In genomic region chr2:195569255-195569654, GRCh38 we compare ENCODE assay signal across 11 cellular contexts.
"Had no signal": no experiment of that assay in that cellular context is flagged by ENCODE, and none has a peak within 500 bp of the region (broad histone marks: within the 10 kb centered on the region; RNA-seq: fewer than 3 reads in every experiment).

No MANE protein-coding gene starts in this region.

- H3K27ac Mint-ChIP-seq: effector memory CD8-positive, alpha-beta T cell; progenitor cell of endocrine pancreas had no signal

- H3K9me3 Mint-ChIP-seq: central memory CD8-positive, alpha-beta T cell; effector memory CD8-positive, alpha-beta T cell had no signal

- DNase-seq: activated CD4-positive, alpha-beta T cell treated with anti-CD3 and anti-CD28 coated beads for 48 hours; activated T-cell treated with anti-CD3 and anti-CD28 coated beads, Interleukin-2, amount 50 U/mL, for 1 hour; cortex of kidney; effector memory CD8-positive, alpha-beta T cell; right cardiac atrium; small intestine; SW 1271 had no signal

- H3K4me3 ChIP-seq: hepatocyte had no signal

- ATAC-seq: effector memory CD8-positive, alpha-beta T cell; right cardiac atrium had no signal

- H3K27me3 ChIP-seq: hepatocyte had no signal

- H3K4me2 ChIP-seq: hepatocyte had no signal

- H3K27ac ChIP-seq: hepatocyte, VCaP had no signal

- FAIRE-seq: small intestine had no signal

- H3K4me3 Mint-ChIP-seq: central memory CD8-positive, alpha-beta T cell; effector memory CD8-positive, alpha-beta T cell had no signal

- H3K79me2 ChIP-seq: hepatocyte had no signal

- H3K27me3 Mint-ChIP-seq: central memory CD8-positive, alpha-beta T cell; effector memory CD8-positive, alpha-beta T cell; progenitor cell of endocrine pancreas had no signal

- H2AFZ ChIP-seq: hepatocyte had no signal
